Comparison of ENCODE assay signal across 9 cellular contexts in the genomic region with DNA sequence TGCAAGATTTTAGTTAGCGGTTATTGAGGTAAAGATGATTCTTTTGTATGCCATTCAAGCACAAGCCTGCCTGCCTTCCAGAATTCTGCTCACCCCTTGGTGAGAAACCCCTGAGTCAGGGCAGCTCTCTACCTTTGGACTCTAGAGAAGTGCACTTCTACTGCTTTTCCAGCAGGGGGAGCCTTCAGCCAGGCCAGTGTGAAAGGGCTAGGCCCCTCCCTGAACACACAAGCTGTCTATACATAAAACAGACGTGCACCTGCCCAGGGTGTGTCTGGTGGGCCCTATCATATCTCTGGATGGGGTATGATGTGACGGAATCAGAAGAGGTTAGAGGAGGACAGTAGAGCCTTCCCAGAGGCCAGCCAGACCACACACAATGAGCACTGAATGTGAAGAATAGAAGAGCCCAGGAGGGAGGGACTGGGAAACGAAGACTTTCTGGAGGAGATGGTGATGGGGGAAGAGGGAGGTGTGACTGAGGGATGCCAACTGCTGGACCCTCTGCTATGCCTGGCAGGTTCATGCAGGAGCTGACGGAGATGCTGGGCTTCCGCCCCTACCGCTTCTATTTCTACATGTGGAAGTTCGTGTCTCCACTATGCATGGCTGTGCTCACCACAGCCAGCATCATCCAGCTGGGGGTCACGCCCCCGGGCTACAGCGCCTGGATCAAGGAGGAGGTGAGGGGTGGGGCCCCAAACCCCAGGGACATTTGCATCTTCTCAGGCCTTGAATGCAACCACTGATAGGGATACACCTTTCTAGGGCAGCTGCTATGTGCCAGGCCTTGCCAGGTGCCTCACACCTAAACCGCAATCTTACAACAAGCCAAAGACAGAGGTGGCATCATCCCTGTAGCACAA. TPM values are rescaled to one million over a fixed set of nuclear protein-coding genes. Genes with fewer than 3 reads are reported as not detected.
DNase-seq lines count a peak whose midpoint lies in the region; ATAC-seq and TF ChIP-seq lines count a peak whose summit lies in the region.
"Had no signal": no experiment of that assay in that cellular context is flagged by ENCODE, and none has a peak within 500 bp of the region (broad histone marks: within the 10 kb centered on the region; RNA-seq: fewer than 3 reads in every experiment).

No MANE protein-coding gene starts in this region.

- H2AFZ ChIP-seq in GM23248, result no peak overlapping the region

- WGBS in GM23248 (ENCODE audit: low coverage in 1 of 2, low lambda C conversion rate in 2 of 2, missing lambda C conversion rate in 2 of 2), 2 experiments, result 51 to 54% methylated on average over 12 of the region's 12 CpGs

- no peaks in the 10 kb centered on the region for H4K20me1 ChIP-seq in GM23248 (ENCODE audit: insufficient read depth)

- no peak for ATAC-seq in omental fat pad (ENCODE audit: low FRiP score)

- no peaks in the 10 kb centered on the region for H3K36me3 ChIP-seq in GM23248 (ENCODE audit: low read depth)
- H3K36me3 ChIP-seq in brain microvascular endothelial cell (replicated peaks), result no peaks in the 10 kb centered on the region

- H3F3A ChIP-seq in GM23248 (ENCODE audit: insufficient read depth), result no peaks in the 10 kb centered on the region

- no peaks in the 10 kb centered on the region for H3K27me3 ChIP-seq in GM23248 (replicated peaks; ENCODE audit: insufficient read depth)
- no peaks in the 10 kb centered on the region for H3K27me3 ChIP-seq in brain microvascular endothelial cell (replicated peaks)

- TF ChIP-seq CTCF in brain microvascular endothelial cell (IDR thresholded peaks at IDR 0.05; ENCODE audit: low read depth, low read length, missing control alignments) (peak; percentile 97), omental fat pad (IDR thresholded peaks at IDR 0.05) (peak in 1 of 3 donors; percentile 66)

- no peaks in the 10 kb centered on the region for H3K9me2 ChIP-seq in GM23248 (ENCODE audit: insufficient read depth)

- peaks cover 4% of the 10 kb centered on the region; the same call in 1 of the 2 replicates for H3K4me1 ChIP-seq in GM23248 (ENCODE audit: insufficient read depth)

- H3K4me3 ChIP-seq in GM23248, result no peak overlapping the region
- H3K4me3 ChIP-seq in brain microvascular endothelial cell (ENCODE audit: low read depth, low read length), result no peak overlapping the region

- no peaks in the 10 kb centered on the region for H3K79me2 ChIP-seq in GM23248 (ENCODE audit: insufficient read depth)

- H3K4me2 ChIP-seq in GM23248 (ENCODE audit: unreplicated experiment), result no peak overlapping the region

- H3K9me3 ChIP-seq in GM23248 (ENCODE audit: low read depth), result no peaks in the 10 kb centered on the region

- DNase-seq in DMS114 treated with DMSO at 0.1 percent for 48 hours (lab: John Stamatoyannopoulos, UW; ENCODE audit: unreplicated experiment) (peak; percentile 65), GM23248 (peak; percentile 75), NCI-H1417 treated with DMSO at 0.1 percent for 48 hours (lab: John Stamatoyannopoulos, UW) (peak; percentile 40), T-helper 2 cell (peak in 4 of 5 experiments; percentile 18 to 61 (median 36)), brain microvascular endothelial cell (peak; percentile 18), kidney tubule cell (ENCODE audit: low spot score) (peak; percentile 62), omental fat pad (ENCODE audit: low spot score) (no peak)
- DNase-seq in stimulated activated CD8-positive, alpha-beta memory T cell treated with anti-CD3 and anti-CD28 coated beads, Interleukin-4, amount 100 ng/mL, for 24 hours (ENCODE audit: low read depth), result peak; percentile 22

- in situ Hi-C loops in GM23248 (cut with MboI) (no loop called here), brain microvascular endothelial cell (cut with HindIII; ENCODE audit: low pct_ligation_motif_present, low sequenced_read_pairs) (no loop called here)

- no peak overlapping the region for H3K9ac ChIP-seq in GM23248

- H3K27ac ChIP-seq in GM23248 (no peak overlapping the region), brain microvascular endothelial cell (no peak overlapping the region)

RNA-seq across cellular contexts. Expression of gene KCNC4, which starts 13.0 kb away (rescaled TPM):
- total RNA-seq in GM23248 (2014; rRNA removed; shearing (Covaris generic)), result 12.1 and 29.3 TPM in 2 replicates
- polyA plus RNA-seq in GM23248 (2016; fragmentation: Nextera tagmentation; extraction: Ambion mirVana), result 8.0 and 8.9 TPM in 2 replicates
- total RNA-seq in omental fat pad, result 10 to 100 TPM in 1 of 4 donors, 1 to 10 TPM in 3; 4.4 to 12.0 (median 6.7) TPM

RNA-seq across cellular contexts. Expression of gene SLC6A17, which starts 46.9 kb away (rescaled TPM):
- total RNA-seq in GM23248 (2014; rRNA removed; shearing (Covaris generic)), result 0.76 and 2.4 TPM in 2 replicates
- polyA plus RNA-seq in GM23248 (2016; fragmentation: Nextera tagmentation; extraction: Ambion mirVana), result 0.34 and 0.45 TPM in 2 replicates
- under 1 TPM in 3 of 4 donors, not detected in 1; 0.06 to 0.19 (median 0.12) TPM for total RNA-seq in omental fat pad
- total RNA-seq: T-helper 1 cell treated with Interleukin-12 subunit alpha and Interleukin-12 subunit beta and Interleukin-4 antibody, amounts not matched to agents 30 ng/mL and 1 ng/mL, for 36 hours had no signal
